ENCODE assay signal across 1 cellular context in genomic region chr11:46075928-46076327, GRCh38.
TF ChIP-seq lines count a peak whose summit lies in the region.

No MANE protein-coding gene starts in this region.

TF ChIP-seq in HCT116, 20 proteins besides CTCF, POLR2A, EP300 and RAD21 (continued from another document):
- no peak for TF ChIP-seq ELF1 (IDR thresholded peaks at IDR 0.05; ENCODE audit: borderline replicate concordance, low read depth)
- TF ChIP-seq CEBPB (IDR thresholded peaks at IDR 0.05; ENCODE audit: low read depth): no peak
- TF ChIP-seq ATF3 (IDR thresholded peaks at IDR 0.05): no peak
- TF ChIP-seq FOSL1 (IDR thresholded peaks at IDR 0.05; ENCODE audit: low read depth): no peak
- TF ChIP-seq SRF (IDR thresholded peaks at IDR 0.05; ENCODE audit: low read depth): no peak
TF ChIP-seq in HCT116: peak in this region for 0.
